ENCODE assay signal across 8 cellular contexts in genomic region chr2:40448476-40449079, GRCh38. TPM values are rescaled to one million over a fixed set of nuclear protein-coding genes. Genes with fewer than 3 reads are reported as not detected.
DNase-seq lines count a peak whose midpoint lies in the region; ATAC-seq, FAIRE-seq and TF ChIP-seq lines count a peak whose summit lies in the region.

No MANE protein-coding gene starts in this region.

- FAIRE-seq in islet of Langerhans (lab: Jason Lieb, UNC) (peak; percentile 70), GM12892 (lab: Jason Lieb, UNC) (no peak)

- no peaks in the 10 kb centered on the region for H3K36me3 ChIP-seq in GM06990 (ENCODE audit: control insufficient read depth, insufficient read depth, low read length)

- H3K27me3 ChIP-seq in GM06990 (replicated peaks; ENCODE audit: control insufficient read depth, insufficient read depth, low read length), result peaks cover 2% of the 10 kb centered on the region

- peak; percentile 52 for TF ChIP-seq CTCF in GM06990 (IDR thresholded peaks at IDR 0.05; ENCODE audit: insufficient read depth, low read length, poor library complexity, severe bottlenecking)

- TF ChIP-seq POLR2A in GM12892 (IDR thresholded peaks at IDR 0.05; ENCODE audit: low read depth, low read length), result no peak

- ATAC-seq in GM21723 (IDR thresholded peaks at IDR 0.05; ENCODE audit: unreplicated experiment) (no peak), HG02884 (IDR thresholded peaks at IDR 0.05; ENCODE audit: unreplicated experiment) (no peak)

- no peak overlapping the region for H3K4me3 ChIP-seq in GM06990 (replicated peaks; ENCODE audit: low read depth, low read length)

- DNase-seq in GM06990 (ENCODE audit: extremely low read depth, insufficient read length) (no peak), LHCN-M2 (ENCODE audit: low read depth) (peak; percentile 51), SK-N-DZ (ENCODE audit: low spot score) (peak; percentile 80), GM12892 (ENCODE audit: insufficient read length) (no peak)
- DNase-seq in activated CD4-positive, CD25-positive, alpha-beta regulatory T cell (lab: John Stamatoyannopoulos, UW), result no peak

RNA-seq across cellular contexts. Expression of gene SLC8A1, which starts 3.3 kb away (rescaled TPM):
- total RNA-seq in LHCN-M2 (2014; rRNA removed), result 21.7 and 22.5 TPM in 2 replicates
- 7.9 TPM for polyA plus RNA-seq in LHCN-M2 (2012)
- polyA plus RNA-seq in SK-N-DZ (2014; cell fraction: cytosol; rRNA removed), result 18.0 and 25.8 TPM in 2 replicates
- 13.8 and 16.7 TPM in 2 replicates for polyA plus RNA-seq in SK-N-DZ (2014; cell fraction: nucleus; rRNA removed)
- polyA plus RNA-seq in GM12892 (2012; ENCODE audit: missing spikeins), result 0.25 TPM

Comparison
In these comparisons a context has a peak if more than half of its experiments do, and no peak if none do; other contexts are left out.
1. DNase-seq: peak in LHCN-M2 (single experiment) and SK-N-DZ (single experiment); none in GM06990 (single experiment), activated CD4-positive, CD25-positive, alpha-beta regulatory T cell (0 of 4) and GM12892 (single experiment).